1 cellular context compared by ENCODE assay signal in the genomic region with DNA sequence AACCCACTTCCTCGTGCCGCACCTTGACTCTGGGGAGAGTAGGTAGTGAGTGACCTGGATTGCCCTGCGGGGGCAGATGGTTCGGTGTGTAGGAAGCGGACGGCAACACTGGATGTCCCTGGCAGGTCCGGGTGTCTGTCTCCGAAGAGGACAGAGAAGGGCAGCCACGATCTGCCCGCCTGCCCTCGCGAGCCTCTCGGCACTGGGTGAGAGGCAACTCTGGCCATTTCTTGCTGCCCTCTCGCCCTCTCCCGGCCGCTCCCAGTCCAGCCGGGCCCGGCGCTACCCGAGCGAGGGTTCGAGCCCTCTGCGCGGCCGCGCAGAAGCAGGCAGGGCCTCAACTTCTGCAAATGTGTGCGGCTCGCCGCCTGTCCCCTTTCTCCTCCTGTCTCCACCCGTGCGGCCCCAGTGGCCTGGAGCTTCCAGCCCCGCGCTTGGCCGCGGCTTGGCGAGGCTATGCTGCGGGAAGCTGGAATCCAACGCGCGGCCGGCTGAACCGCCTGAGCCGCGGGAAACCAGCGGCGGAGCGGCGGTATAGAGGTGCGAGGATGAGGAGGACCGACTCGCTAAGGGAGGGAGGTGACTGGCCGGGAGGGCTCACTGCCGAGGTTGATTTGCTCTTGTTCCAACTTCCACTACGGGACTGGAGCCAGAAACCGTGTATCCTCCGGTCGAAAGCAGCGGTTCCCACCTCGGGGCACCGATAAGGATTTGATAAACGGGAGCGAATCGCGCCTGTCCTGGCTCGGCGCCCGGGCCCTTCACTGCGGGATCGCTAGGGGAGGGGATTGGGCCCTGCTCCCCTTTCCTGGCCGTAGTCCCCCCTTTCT.
TF ChIP-seq lines count a peak whose summit lies in the region.

No MANE protein-coding gene starts in this region.

TF ChIP-seq in HepG2, 621 proteins besides CTCF, POLR2A, EP300 and RAD21 (continued from another document and continues in another):
- TF ChIP-seq ZFP90 (CRISPR knock-in tag; IDR thresholded peaks at IDR 0.05; ENCODE audit: borderline replicate concordance) (peak; percentile 39; the same call in 1 of the 2 replicates), AGO1 (IDR thresholded peaks at IDR 0.05; ENCODE audit: low read depth, low read length, poor library complexity, severe bottlenecking) (peak; percentile 91), ZNF570 (CRISPR knock-in tag; IDR thresholded peaks at IDR 0.05; ENCODE audit: borderline replicate concordance) (no peak), ZNF160 (CRISPR knock-in tag; IDR thresholded peaks at IDR 0.05) (0 out of 2 replicates have a peak, but pooled peaks have one; percentile 26), SNRNP70 (IDR thresholded peaks at IDR 0.05; ENCODE audit: low read depth, low read length) (no peak), ZBTB3 (CRISPR knock-in tag; IDR thresholded peaks at IDR 0.05; ENCODE audit: borderline replicate concordance, low read depth) (no peak), KMT2A (CRISPR knock-in tag; IDR thresholded peaks at IDR 0.05) (peak; percentile 96), HIVEP1 (CRISPR knock-in tag; IDR thresholded peaks at IDR 0.05) (0 out of 2 replicates have a peak, but pooled peaks have one; percentile 30), PPARG (CRISPR knock-in tag; conservative IDR thresholded peaks at IDR 0.05) (peak; percentile 94), NFKB2 (CRISPR knock-in tag; IDR thresholded peaks at IDR 0.05; ENCODE audit: borderline replicate concordance) (peak; percentile 60; the same call in 1 of the 2 replicates), MAFK (conservative IDR thresholded peaks at IDR 0.05 in 1 of 2, IDR thresholded peaks at IDR 0.05 in 1 of 2; ENCODE audit: low read length in 2 of 2) (no peak), SIN3A (IDR thresholded peaks at IDR 0.05; ENCODE audit: borderline replicate concordance, low read depth, low read length) (0 out of 2 replicates have a peak, but pooled peaks have one; percentile 29), SKI (IDR thresholded peaks at IDR 0.05; ENCODE audit: partially characterized antibody) (peak; percentile 5), IKZF4 (CRISPR knock-in tag; IDR thresholded peaks at IDR 0.05; ENCODE audit: borderline replicate concordance, low read depth, not compliant biosample characterization) (peak; percentile 37), HNF4A (CRISPR knock-in tag; IDR thresholded peaks at IDR 0.05) (0 out of 2 replicates have a peak, but pooled peaks have one; percentile 14), THAP11 (CRISPR knock-in tag; IDR thresholded peaks at IDR 0.05) (0 out of 2 replicates have a peak, but pooled peaks have one; percentile 22), ZNF589 (CRISPR knock-in tag; conservative IDR thresholded peaks at IDR 0.05) (0 out of 2 replicates have a peak, but pooled peaks have one; percentile 51), ZNF124 (CRISPR knock-in tag; IDR thresholded peaks at IDR 0.05) (no peak; the same call in 1 of the 2 replicates), CREM (IDR thresholded peaks at IDR 0.05) (no peak), CREM (CRISPR knock-in tag; IDR thresholded peaks at IDR 0.05) (no peak), MTF2 (CRISPR knock-in tag; IDR thresholded peaks at IDR 0.05; ENCODE audit: borderline replicate concordance) (peak; percentile 69; the same call in 1 of the 2 replicates), ZNF30 (CRISPR knock-in tag; IDR thresholded peaks at IDR 0.05) (peak; percentile 68; the same call in 1 of the 2 replicates), ZNF510 (CRISPR knock-in tag; IDR thresholded peaks at IDR 0.05; ENCODE audit: low read depth) (no peak; the same call in 1 of the 2 replicates), ADNP (CRISPR knock-in tag; IDR thresholded peaks at IDR 0.05) (0 out of 2 replicates have a peak, but pooled peaks have one; percentile 20), ATM (IDR thresholded peaks at IDR 0.05; ENCODE audit: borderline replicate concordance) (no peak), YEATS4 (CRISPR knock-in tag; IDR thresholded peaks at IDR 0.05; ENCODE audit: borderline replicate concordance) (peak; percentile 21; the same call in 1 of the 2 replicates), RBFOX2 (IDR thresholded peaks at IDR 0.05; ENCODE audit: low read depth, low read length) (peak; percentile 80), ZNF775 (CRISPR knock-in tag; IDR thresholded peaks at IDR 0.05; ENCODE audit: borderline replicate concordance) (no peak), KDM2A (CRISPR knock-in tag; IDR thresholded peaks at IDR 0.05; ENCODE audit: borderline replicate concordance, low read depth) (peak; percentile 53; the same call in 1 of the 2 replicates), TAF15 (IDR thresholded peaks at IDR 0.05; ENCODE audit: low read depth, low read length, poor library complexity, severe bottlenecking) (peak; percentile 70), KAT8 (CRISPR knock-in tag; IDR thresholded peaks at IDR 0.05) (peak; percentile 33; the same call in 1 of the 2 replicates), HOXA5 (CRISPR knock-in tag; IDR thresholded peaks at IDR 0.05) (0 out of 2 replicates have a peak, but pooled peaks have one; percentile 24)
- TF ChIP-seq, protein P1, sequence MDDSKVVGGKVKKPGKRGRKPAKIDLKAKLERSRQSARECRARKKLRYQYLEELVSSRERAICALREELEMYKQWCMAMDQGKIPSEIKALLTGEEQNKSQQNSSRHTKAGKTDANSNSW (CRISPR knock-in tag; IDR thresholded peaks at IDR 0.05; ENCODE audit: borderline replicate concordance) = peak; percentile 78; the same call in 1 of the 2 replicates
- TF ChIP-seq, protein P2, sequence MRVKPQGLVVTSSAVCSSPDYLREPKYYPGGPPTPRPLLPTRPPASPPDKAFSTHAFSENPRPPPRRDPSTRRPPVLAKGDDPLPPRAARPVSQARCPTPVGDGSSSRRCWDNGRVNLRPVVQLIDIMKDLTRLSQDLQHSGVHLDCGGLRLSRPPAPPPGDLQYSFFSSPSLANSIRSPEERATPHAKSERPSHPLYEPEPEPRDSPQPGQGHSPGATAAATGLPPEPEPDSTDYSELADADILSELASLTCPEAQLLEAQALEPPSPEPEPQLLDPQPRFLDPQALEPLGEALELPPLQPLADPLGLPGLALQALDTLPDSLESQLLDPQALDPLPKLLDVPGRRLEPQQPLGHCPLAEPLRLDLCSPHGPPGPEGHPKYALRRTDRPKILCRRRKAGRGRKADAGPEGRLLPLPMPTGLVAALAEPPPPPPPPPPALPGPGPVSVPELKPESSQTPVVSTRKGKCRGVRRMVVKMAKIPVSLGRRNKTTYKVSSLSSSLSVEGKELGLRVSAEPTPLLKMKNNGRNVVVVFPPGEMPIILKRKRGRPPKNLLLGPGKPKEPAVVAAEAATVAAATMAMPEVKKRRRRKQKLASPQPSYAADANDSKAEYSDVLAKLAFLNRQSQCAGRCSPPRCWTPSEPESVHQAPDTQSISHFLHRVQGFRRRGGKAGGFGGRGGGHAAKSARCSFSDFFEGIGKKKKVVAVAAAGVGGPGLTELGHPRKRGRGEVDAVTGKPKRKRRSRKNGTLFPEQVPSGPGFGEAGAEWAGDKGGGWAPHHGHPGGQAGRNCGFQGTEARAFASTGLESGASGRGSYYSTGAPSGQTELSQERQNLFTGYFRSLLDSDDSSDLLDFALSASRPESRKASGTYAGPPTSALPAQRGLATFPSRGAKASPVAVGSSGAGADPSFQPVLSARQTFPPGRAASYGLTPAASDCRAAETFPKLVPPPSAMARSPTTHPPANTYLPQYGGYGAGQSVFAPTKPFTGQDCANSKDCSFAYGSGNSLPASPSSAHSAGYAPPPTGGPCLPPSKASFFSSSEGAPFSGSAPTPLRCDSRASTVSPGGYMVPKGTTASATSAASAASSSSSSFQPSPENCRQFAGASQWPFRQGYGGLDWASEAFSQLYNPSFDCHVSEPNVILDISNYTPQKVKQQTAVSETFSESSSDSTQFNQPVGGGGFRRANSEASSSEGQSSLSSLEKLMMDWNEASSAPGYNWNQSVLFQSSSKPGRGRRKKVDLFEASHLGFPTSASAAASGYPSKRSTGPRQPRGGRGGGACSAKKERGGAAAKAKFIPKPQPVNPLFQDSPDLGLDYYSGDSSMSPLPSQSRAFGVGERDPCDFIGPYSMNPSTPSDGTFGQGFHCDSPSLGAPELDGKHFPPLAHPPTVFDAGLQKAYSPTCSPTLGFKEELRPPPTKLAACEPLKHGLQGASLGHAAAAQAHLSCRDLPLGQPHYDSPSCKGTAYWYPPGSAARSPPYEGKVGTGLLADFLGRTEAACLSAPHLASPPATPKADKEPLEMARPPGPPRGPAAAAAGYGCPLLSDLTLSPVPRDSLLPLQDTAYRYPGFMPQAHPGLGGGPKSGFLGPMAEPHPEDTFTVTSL (CRISPR knock-in tag; IDR thresholded peaks at IDR 0.05; ENCODE audit: borderline replicate concordance) = peak; percentile 64
- TF ChIP-seq, protein P3, sequence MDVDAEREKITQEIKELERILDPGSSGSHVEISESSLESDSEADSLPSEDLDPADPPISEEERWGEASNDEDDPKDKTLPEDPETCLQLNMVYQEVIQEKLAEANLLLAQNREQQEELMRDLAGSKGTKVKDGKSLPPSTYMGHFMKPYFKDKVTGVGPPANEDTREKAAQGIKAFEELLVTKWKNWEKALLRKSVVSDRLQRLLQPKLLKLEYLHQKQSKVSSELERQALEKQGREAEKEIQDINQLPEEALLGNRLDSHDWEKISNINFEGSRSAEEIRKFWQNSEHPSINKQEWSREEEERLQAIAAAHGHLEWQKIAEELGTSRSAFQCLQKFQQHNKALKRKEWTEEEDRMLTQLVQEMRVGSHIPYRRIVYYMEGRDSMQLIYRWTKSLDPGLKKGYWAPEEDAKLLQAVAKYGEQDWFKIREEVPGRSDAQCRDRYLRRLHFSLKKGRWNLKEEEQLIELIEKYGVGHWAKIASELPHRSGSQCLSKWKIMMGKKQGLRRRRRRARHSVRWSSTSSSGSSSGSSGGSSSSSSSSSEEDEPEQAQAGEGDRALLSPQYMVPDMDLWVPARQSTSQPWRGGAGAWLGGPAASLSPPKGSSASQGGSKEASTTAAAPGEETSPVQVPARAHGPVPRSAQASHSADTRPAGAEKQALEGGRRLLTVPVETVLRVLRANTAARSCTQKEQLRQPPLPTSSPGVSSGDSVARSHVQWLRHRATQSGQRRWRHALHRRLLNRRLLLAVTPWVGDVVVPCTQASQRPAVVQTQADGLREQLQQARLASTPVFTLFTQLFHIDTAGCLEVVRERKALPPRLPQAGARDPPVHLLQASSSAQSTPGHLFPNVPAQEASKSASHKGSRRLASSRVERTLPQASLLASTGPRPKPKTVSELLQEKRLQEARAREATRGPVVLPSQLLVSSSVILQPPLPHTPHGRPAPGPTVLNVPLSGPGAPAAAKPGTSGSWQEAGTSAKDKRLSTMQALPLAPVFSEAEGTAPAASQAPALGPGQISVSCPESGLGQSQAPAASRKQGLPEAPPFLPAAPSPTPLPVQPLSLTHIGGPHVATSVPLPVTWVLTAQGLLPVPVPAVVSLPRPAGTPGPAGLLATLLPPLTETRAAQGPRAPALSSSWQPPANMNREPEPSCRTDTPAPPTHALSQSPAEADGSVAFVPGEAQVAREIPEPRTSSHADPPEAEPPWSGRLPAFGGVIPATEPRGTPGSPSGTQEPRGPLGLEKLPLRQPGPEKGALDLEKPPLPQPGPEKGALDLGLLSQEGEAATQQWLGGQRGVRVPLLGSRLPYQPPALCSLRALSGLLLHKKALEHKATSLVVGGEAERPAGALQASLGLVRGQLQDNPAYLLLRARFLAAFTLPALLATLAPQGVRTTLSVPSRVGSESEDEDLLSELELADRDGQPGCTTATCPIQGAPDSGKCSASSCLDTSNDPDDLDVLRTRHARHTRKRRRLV (CRISPR knock-in tag; IDR thresholded peaks at IDR 0.05) = 0 out of 2 replicates have a peak, but pooled peaks have one; percentile 59
- TF ChIP-seq, protein P4, sequence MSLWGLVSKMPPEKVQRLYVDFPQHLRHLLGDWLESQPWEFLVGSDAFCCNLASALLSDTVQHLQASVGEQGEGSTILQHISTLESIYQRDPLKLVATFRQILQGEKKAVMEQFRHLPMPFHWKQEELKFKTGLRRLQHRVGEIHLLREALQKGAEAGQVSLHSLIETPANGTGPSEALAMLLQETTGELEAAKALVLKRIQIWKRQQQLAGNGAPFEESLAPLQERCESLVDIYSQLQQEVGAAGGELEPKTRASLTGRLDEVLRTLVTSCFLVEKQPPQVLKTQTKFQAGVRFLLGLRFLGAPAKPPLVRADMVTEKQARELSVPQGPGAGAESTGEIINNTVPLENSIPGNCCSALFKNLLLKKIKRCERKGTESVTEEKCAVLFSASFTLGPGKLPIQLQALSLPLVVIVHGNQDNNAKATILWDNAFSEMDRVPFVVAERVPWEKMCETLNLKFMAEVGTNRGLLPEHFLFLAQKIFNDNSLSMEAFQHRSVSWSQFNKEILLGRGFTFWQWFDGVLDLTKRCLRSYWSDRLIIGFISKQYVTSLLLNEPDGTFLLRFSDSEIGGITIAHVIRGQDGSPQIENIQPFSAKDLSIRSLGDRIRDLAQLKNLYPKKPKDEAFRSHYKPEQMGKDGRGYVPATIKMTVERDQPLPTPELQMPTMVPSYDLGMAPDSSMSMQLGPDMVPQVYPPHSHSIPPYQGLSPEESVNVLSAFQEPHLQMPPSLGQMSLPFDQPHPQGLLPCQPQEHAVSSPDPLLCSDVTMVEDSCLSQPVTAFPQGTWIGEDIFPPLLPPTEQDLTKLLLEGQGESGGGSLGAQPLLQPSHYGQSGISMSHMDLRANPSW (CRISPR knock-in tag; IDR thresholded peaks at IDR 0.05; ENCODE audit: borderline replicate concordance) = no peak
- TF ChIP-seq, protein P5, sequence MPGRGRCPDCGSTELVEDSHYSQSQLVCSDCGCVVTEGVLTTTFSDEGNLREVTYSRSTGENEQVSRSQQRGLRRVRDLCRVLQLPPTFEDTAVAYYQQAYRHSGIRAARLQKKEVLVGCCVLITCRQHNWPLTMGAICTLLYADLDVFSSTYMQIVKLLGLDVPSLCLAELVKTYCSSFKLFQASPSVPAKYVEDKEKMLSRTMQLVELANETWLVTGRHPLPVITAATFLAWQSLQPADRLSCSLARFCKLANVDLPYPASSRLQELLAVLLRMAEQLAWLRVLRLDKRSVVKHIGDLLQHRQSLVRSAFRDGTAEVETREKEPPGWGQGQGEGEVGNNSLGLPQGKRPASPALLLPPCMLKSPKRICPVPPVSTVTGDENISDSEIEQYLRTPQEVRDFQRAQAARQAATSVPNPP (CRISPR knock-in tag; IDR thresholded peaks at IDR 0.05) = peak; percentile 78; the same call in 1 of the 2 replicates
- TF ChIP-seq, protein P6, sequence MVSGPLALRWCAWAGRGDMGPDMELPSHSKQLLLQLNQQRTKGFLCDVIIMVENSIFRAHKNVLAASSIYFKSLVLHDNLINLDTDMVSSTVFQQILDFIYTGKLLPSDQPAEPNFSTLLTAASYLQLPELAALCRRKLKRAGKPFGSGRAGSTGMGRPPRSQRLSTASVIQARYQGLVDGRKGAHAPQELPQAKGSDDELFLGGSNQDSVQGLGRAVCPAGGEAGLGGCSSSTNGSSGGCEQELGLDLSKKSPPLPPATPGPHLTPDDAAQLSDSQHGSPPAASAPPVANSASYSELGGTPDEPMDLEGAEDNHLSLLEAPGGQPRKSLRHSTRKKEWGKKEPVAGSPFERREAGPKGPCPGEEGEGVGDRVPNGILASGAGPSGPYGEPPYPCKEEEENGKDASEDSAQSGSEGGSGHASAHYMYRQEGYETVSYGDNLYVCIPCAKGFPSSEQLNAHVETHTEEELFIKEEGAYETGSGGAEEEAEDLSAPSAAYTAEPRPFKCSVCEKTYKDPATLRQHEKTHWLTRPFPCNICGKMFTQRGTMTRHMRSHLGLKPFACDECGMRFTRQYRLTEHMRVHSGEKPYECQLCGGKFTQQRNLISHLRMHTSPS (CRISPR knock-in tag; IDR thresholded peaks at IDR 0.05; ENCODE audit: low read depth) = no peak; the same call in 1 of the 2 replicates
- TF ChIP-seq, protein P7, sequence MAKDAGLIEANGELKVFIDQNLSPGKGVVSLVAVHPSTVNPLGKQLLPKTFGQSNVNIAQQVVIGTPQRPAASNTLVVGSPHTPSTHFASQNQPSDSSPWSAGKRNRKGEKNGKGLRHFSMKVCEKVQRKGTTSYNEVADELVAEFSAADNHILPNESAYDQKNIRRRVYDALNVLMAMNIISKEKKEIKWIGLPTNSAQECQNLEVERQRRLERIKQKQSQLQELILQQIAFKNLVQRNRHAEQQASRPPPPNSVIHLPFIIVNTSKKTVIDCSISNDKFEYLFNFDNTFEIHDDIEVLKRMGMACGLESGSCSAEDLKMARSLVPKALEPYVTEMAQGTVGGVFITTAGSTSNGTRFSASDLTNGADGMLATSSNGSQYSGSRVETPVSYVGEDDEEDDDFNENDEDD (CRISPR knock-in tag; IDR thresholded peaks at IDR 0.05; ENCODE audit: borderline replicate concordance) = peak; percentile 82
